ENCODE assay signal across 15 cellular contexts in the genomic region with DNA sequence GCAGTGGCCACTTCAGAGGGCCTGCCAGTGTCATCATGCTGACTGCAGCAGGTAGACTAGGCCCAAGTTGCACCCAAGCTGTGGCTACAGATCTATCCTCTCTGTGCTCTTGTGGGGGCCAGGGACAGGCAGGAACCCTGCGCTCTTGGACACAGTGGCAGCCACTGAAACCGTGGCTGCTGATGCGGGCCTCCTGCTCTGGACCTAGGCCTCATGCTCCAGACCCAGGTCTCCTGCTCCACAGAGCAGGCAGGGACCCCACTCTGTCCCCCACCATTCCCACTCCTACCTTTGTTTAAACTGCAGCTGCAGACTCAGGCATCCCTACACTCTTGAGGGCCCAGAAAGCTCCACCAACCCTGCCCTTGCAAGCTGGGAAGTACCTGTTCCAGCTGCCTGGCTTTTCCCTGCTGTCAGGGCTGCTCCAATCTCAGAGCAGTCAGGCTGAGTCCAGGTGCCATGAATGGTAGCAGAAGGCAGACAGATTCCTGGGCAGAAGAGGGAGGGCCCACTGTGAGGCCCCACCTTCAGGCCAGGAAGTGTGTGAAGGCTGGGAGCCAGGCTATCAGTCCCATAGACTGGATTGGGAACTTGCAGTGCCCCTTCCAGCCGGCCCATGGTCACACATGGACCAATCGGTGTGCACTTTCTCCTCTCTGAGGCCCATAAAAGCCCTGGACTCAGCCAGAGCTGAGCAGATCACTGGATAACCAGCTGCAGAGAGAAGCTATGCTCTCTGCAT.
DNase-seq lines count a peak whose midpoint lies in the region; ATAC-seq, FAIRE-seq and TF ChIP-seq lines count a peak whose summit lies in the region.
"Had no signal": no experiment of that assay in that cellular context is flagged by ENCODE, and none has a peak within 500 bp of the region (broad histone marks: within the 10 kb centered on the region; RNA-seq: fewer than 3 reads in every experiment).

No MANE protein-coding gene starts in this region.

- H3K14ac ChIP-seq in H1 (ENCODE audit: insufficient read length), result no peak overlapping the region

- no peak overlapping the region for H2BK20ac ChIP-seq in H1 (ENCODE audit: low read length)

- RAD21 ChIA-PET in HCT116 (lab: Charles Lee; ENCODE audit: low non-redundant PET in 1 of 2, low total read pairs in 2 of 2, uncharacterized antibody in 2 of 2, unreplicated experiment in 2 of 2), result no interaction called here

- H2AK5ac ChIP-seq in H1 (ENCODE audit: low read depth, low read length), result no peak overlapping the region
- no peak overlapping the region for H2AK5ac ChIP-seq in mesendoderm (ENCODE audit: low read length)

- H3K23ac ChIP-seq in H1 (ENCODE audit: insufficient read length) (no peak overlapping the region), mesendoderm (ENCODE audit: low read length) (no peak overlapping the region)

- H3K79me2 ChIP-seq in HCT116 (ENCODE audit: insufficient read depth, low read length), result no peaks in the 10 kb centered on the region
- no peaks in the 10 kb centered on the region for H3K79me2 ChIP-seq in H1 (ENCODE audit: control insufficient read depth in 1 of 2, insufficient read depth in 2 of 2, low read length in 2 of 2)
- H3K79me2 ChIP-seq in mesendoderm (ENCODE audit: control insufficient read depth, insufficient read depth, low read length), result no peaks in the 10 kb centered on the region

- TF ChIP-seq EP300 in H1 (IDR thresholded peaks at IDR 0.05; ENCODE audit: borderline replicate concordance in 1 of 2, low read depth in 2 of 2, low read length in 2 of 2), result no peak

- H3K4me3 ChIP-seq in HCT116 (replicated peaks in 1 of 2; ENCODE audit: low read depth in 1 of 2, low read length in 2 of 2) (no peak overlapping the region), H1 (ENCODE audit: extremely low read depth in 1 of 4, insufficient read depth in 2 of 4, low read depth in 3 of 4, low read length in 4 of 4) (no peak overlapping the region), mesendoderm (ENCODE audit: low read length) (no peak overlapping the region), upper lobe of right lung (no peak overlapping the region)

- H4K5ac ChIP-seq in H1 (ENCODE audit: insufficient read length, low read depth, low read length) (no peak overlapping the region), mesendoderm (ENCODE audit: low read length) (no peak overlapping the region)

- H3K4me1 ChIP-seq in HCT116 (ENCODE audit: control insufficient read depth in 1 of 2, insufficient read depth in 2 of 2, low read length in 2 of 2), result no peaks in the 10 kb centered on the region
- H3K4me1 ChIP-seq in H1 (replicated peaks in 1 of 4; ENCODE audit: control insufficient read depth in 3 of 4, insufficient read depth in 4 of 4, low read length in 3 of 4), result peaks cover 0 to 2% (median 0%) of the 10 kb centered on the region in 4 experiments; a peak in 1 of 7 replicates
- no peaks in the 10 kb centered on the region for H3K4me1 ChIP-seq in mesendoderm (ENCODE audit: control insufficient read depth, low read depth, low read length)
- H3K4me1 ChIP-seq in upper lobe of right lung, result no peaks in the 10 kb centered on the region

- 94% methylated on average over 5 of the region's 5 CpGs; no CpG with 5 or more reads in 1 of the 2 experiments for WGBS in H1 (ENCODE audit: extremely low coverage in 1 of 2, insufficient coverage in 1 of 2, insufficient read length in 1 of 2, insufficient replicate concordance in 2 of 2, low coverage in 1 of 2, low lambda C conversion rate in 2 of 2, missing lambda C conversion rate in 1 of 2), 2 experiments
- WGBS in mesendoderm (ENCODE audit: extremely low coverage, insufficient coverage, low lambda C conversion rate), result no CpG with 5 or more reads among the region's 5 CpGs

- no peaks in the 10 kb centered on the region for H3K9me2 ChIP-seq in HCT116 (ENCODE audit: insufficient read depth)

- H3K4ac ChIP-seq in H1 (replicated peaks; ENCODE audit: insufficient read length, low read depth, low read length), result no peak overlapping the region
- no peak overlapping the region for H3K4ac ChIP-seq in mesendoderm (ENCODE audit: low read depth, low read length)

- no peak for TF ChIP-seq RAD21 in HCT116 (IDR thresholded peaks at IDR 0.05; ENCODE audit: low read depth)
- TF ChIP-seq RAD21 in H1 (IDR thresholded peaks at IDR 0.05 in 1 of 2, conservative IDR thresholded peaks at IDR 0.05 in 1 of 2; ENCODE audit: low read depth in 2 of 2, low read length in 2 of 2), result no peak

- no peak overlapping the region for H3K56ac ChIP-seq in H1 (replicated peaks; ENCODE audit: insufficient read length, low read depth, low read length)
- no peak overlapping the region for H3K56ac ChIP-seq in mesendoderm (ENCODE audit: low read length)

- no peak overlapping the region for H3K4me2 ChIP-seq in HCT116 (ENCODE audit: low read length)
- no peak overlapping the region for H3K4me2 ChIP-seq in H1 (ENCODE audit: insufficient read depth in 1 of 2, low read depth in 2 of 2, low read length in 2 of 2)
- H3K4me2 ChIP-seq in mesendoderm (ENCODE audit: low read length), result no peak overlapping the region

- no peak overlapping the region for H4K91ac ChIP-seq in H1 (replicated peaks; ENCODE audit: insufficient read length, low read length)

- H3K9ac ChIP-seq in HCT116 (ENCODE audit: low read length), result no peak overlapping the region
- no peak overlapping the region for H3K9ac ChIP-seq in H1 (replicated peaks in 1 of 4; ENCODE audit: extremely low read depth in 1 of 4, low read depth in 3 of 4, low read length in 3 of 4)
- H3K9ac ChIP-seq in mesendoderm (ENCODE audit: low read length), result no peak overlapping the region

- TF ChIP-seq POLR2A in HCT116 (IDR thresholded peaks at IDR 0.05; ENCODE audit: borderline replicate concordance, extremely low read depth, insufficient read depth, insufficient read length), result no peak
- no peak for TF ChIP-seq POLR2A in H1 (IDR thresholded peaks at IDR 0.05; ENCODE audit: control extremely low read depth in 1 of 2, low read depth in 2 of 2, low read length in 2 of 2)

- H3K27ac ChIP-seq in HCT116 (ENCODE audit: low read depth, low read length) (no peak overlapping the region), H1 (ENCODE audit: low read depth, low read length) (no peak overlapping the region), mesendoderm (ENCODE audit: low read depth, low read length) (no peak overlapping the region), upper lobe of right lung (no peak overlapping the region)
- H3K27ac ChIP-seq: C4-2B had no signal

- no peaks in the 10 kb centered on the region for H3K27me3 ChIP-seq in HCT116 (ENCODE audit: insufficient read depth, low read length)
- H3K27me3 ChIP-seq in H1 (replicated peaks in 1 of 4; ENCODE audit: control insufficient read depth in 3 of 4, extremely low read depth in 1 of 4, insufficient read depth in 3 of 4, low read length in 3 of 4), result no peaks in the 10 kb centered on the region; a peak in 1 of 7 replicates
- H3K27me3 ChIP-seq in mesendoderm (ENCODE audit: insufficient read depth, low read length, poor library complexity), result no peaks in the 10 kb centered on the region
- H3K27me3 ChIP-seq in upper lobe of right lung, result no peaks in the 10 kb centered on the region
- H3K27me3 ChIP-seq: BE2C had no signal

- H2BK5ac ChIP-seq in H1 (ENCODE audit: low read depth, low read length), result no peak overlapping the region; the same call in 1 of the 2 replicates
- H2BK5ac ChIP-seq in mesendoderm (ENCODE audit: low read length), result no peak overlapping the region

- H3K18ac ChIP-seq in H1 (ENCODE audit: extremely low read depth, low read length), result no peak overlapping the region
- no peak overlapping the region for H3K18ac ChIP-seq in mesendoderm (ENCODE audit: low read length)

- no peak overlapping the region for H2BK12ac ChIP-seq in H1 (ENCODE audit: low read depth, low read length)

- no peak for FAIRE-seq in H1 (lab: Jason Lieb, UNC)
- FAIRE-seq: A204.1, GM12892 had no signal

- H2AFZ ChIP-seq in HCT116 (ENCODE audit: low read depth, low read length, poor library complexity, severe bottlenecking), result no peak overlapping the region
- peak overlapping the region; percentile 41 for H2AFZ ChIP-seq in H1 (ENCODE audit: low read length)

- POLR2A ChIA-PET in HCT116 (lab: Charles Lee) (no interaction called here), H1 (lab: Charles Lee; ENCODE audit: partially characterized antibody) (interaction anchor here (0.9 kb wide), 1 partner anchor 9 kb away, joined by 3 read pairs; no protein-coding TSS in a partner anchor)

- BruUV-seq in HCT116 (replicated peaks; lab: Mats Ljungman, UMichigan), result no TSS peak

- ATAC-seq in HCT116 (peak; percentile 50; the same call in 1 of the 2 replicates), upper lobe of right lung (peak; percentile 37), GM19324 (IDR thresholded peaks at IDR 0.05; ENCODE audit: low FRiP score, unreplicated experiment) (no peak)

- no peaks in the 10 kb centered on the region for H4K20me1 ChIP-seq in HCT116 (ENCODE audit: insufficient read depth)
- H4K20me1 ChIP-seq in H1 (replicated peaks in 1 of 2; ENCODE audit: control insufficient read depth in 1 of 2, insufficient read depth in 2 of 2, low read length in 2 of 2), result no peaks in the 10 kb centered on the region

- intact Hi-C loops in HCT116 (cut with micrococcal nuclease), result no loop called here
- intact Hi-C loops in upper lobe of right lung (cut with DNase I), result no loop called here

- H3K9me3 ChIP-seq in HCT116 (ENCODE audit: control insufficient read depth in 1 of 2, insufficient read depth in 1 of 2, low read depth in 1 of 2, low read length in 2 of 2) (no peaks in the 10 kb centered on the region), H1 (ENCODE audit: insufficient read depth in 2 of 2, low read depth in 1 of 2, low read length in 1 of 2) (no peaks in the 10 kb centered on the region), upper lobe of right lung (no peaks in the 10 kb centered on the region)
- H3K9me3 ChIP-seq: BE2C had no signal

- H3K23me2 ChIP-seq in H1 (ENCODE audit: low read depth, low read length), result no peaks in the 10 kb centered on the region

- H2BK120ac ChIP-seq in H1 (replicated peaks; ENCODE audit: low read depth, low read length) (no peak overlapping the region), mesendoderm (ENCODE audit: low read depth, low read length) (no peak overlapping the region)

- H2BK15ac ChIP-seq in H1 (ENCODE audit: low read length) (no peak overlapping the region), mesendoderm (replicated peaks; ENCODE audit: low read depth) (no peak overlapping the region)

- H3K79me1 ChIP-seq in H1 (ENCODE audit: low read depth, low read length), result no peaks in the 10 kb centered on the region
- H3K79me1 ChIP-seq in mesendoderm (ENCODE audit: low read length), result no peaks in the 10 kb centered on the region

- H3K36me3 ChIP-seq in HCT116 (ENCODE audit: control insufficient read depth in 1 of 2, insufficient read depth in 2 of 2, low read length in 2 of 2) (no peaks in the 10 kb centered on the region; a peak in 1 of 4 replicates), H1 (ENCODE audit: control insufficient read depth in 2 of 4, insufficient read depth in 4 of 4, low read length in 3 of 4) (no peaks in the 10 kb centered on the region), mesendoderm (ENCODE audit: control insufficient read depth, insufficient read depth, low read length) (no peaks in the 10 kb centered on the region), upper lobe of right lung (no peaks in the 10 kb centered on the region)
- H3K36me3 ChIP-seq: BE2C had no signal

- CTCF ChIA-PET in HCT116 (lab: Charles Lee), result interaction anchor here (1.1 kb wide), 1 partner anchor 9 kb away, joined by 7 read pairs; no protein-coding TSS in a partner anchor
- CTCF ChIA-PET in H1 (lab: Charles Lee; ENCODE audit: partially characterized antibody), result interaction anchor here (0.6 to 2.0 kb wide), 5 partner anchors 9 to 356 kb away, joined by 3 to 18 read pairs (median 5); no protein-coding TSS in a partner anchor

- TF ChIP-seq CTCF in HCT116 (IDR thresholded peaks at IDR 0.05 in 2 of 3, conservative IDR thresholded peaks at IDR 0.05 in 1 of 3; ENCODE audit: borderline replicate concordance in 1 of 3, insufficient read depth in 1 of 3, low read depth in 2 of 3, low read length in 2 of 3) (no peak), H1 (IDR thresholded peaks at IDR 0.05; ENCODE audit: control extremely low read depth in 1 of 3, insufficient read depth in 1 of 3, low read depth in 1 of 3, low read length in 3 of 3) (no peak), upper lobe of right lung (IDR thresholded peaks at IDR 0.05) (no peak)

- DNase-seq in HCT116 (ENCODE audit: low read depth, low spot score) (no peak), H1 (ENCODE audit: low read depth in 1 of 2, low spot score in 2 of 2) (no peak), mesendoderm (peak; percentile 6), upper lobe of right lung (no peak), AG08396 (ENCODE audit: low spot score) (no peak), NCI-H2171 (lab: John Stamatoyannopoulos, UW) (no peak)
- DNase-seq: BE2C, DND-41, GDM1, GOT3, HCEC 1CT had no signal

- no peak overlapping the region for H4K8ac ChIP-seq in H1 (ENCODE audit: extremely low read depth, insufficient read depth, low read length)
- no peak overlapping the region for H4K8ac ChIP-seq in mesendoderm (ENCODE audit: low read depth, low read length)
